8 cellular contexts compared by ENCODE assay signal in the genomic region with DNA sequence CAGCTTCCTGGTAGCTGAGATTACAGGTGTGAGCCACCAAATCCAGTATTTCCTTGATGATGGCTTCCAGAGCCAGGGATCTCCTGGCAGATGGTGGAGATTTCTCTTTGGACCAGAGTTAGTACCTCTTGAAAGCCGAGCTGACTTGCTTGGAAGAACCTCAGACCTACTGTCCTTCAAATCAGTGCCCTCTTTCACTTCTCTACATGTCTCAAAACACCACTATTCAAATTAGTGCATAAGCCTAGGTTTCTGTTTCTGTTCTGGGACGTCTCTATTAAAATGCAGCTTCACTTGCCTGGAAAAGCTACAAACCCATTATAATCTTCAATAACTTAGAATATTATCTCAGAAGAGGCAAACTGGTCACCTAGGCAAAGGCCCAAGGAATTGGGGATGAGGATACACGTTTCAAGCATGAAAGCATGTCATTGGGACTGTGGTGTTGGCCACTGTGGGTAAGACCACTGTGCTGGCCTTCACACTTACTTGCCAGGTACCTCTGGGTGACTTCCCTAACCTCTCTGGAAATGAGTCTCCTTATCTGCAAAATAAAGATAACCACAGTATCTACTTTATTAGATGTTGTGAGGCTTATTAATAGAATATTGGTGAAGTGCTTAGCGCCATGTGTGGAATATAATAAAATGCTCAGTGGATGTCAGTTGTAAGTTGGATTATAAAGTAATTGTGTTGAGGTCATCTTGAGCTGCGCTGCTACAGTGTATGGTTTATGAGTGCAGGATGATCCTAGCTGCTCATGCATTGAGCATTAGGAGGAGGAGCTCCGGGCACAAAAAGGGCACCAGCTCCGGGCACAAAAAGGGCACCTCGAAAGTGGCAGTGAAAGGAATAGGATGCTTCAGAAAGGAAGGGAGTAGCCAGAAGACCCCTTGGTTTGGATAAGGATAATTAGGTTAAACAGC.
A peak's percentile ranks its signal among the peaks of the same experiment; 100 is the strongest.
DNase-seq lines count a peak whose midpoint lies in the region; ATAC-seq and TF ChIP-seq lines count a peak whose summit lies in the region.

No MANE protein-coding gene starts in this region.

- H3K27ac ChIP-seq in foreskin keratinocyte = no peak overlapping the region

- no peaks in the 10 kb centered on the region for H3K27me3 ChIP-seq in foreskin keratinocyte

- peaks cover 5% of the 10 kb centered on the region for H3K4me1 Mint-ChIP-seq in mesothelial cell of epicardium

- no peaks in the 10 kb centered on the region for H3K4me1 ChIP-seq in foreskin keratinocyte

- peaks cover 4% of the 10 kb centered on the region for H3K27me3 Mint-ChIP-seq in mesothelial cell of epicardium (ENCODE audit: low read depth)

- no peak overlapping the region for H3K4me3 Mint-ChIP-seq in mesothelial cell of epicardium

- H3K9me3 Mint-ChIP-seq in mesothelial cell of epicardium = no peaks in the 10 kb centered on the region

- DNase-seq in mesothelial cell of epicardium (ENCODE audit: low spot score in 2 of 2, unreplicated experiment in 2 of 2) = no peak
- no peak for DNase-seq in foreskin keratinocyte
- DNase-seq in HT-29 (ENCODE audit: low spot score) = no peak
- no peak for DNase-seq in GM03348 (ENCODE audit: low spot score)
- no peak for DNase-seq in NCI-H774 (lab: John Stamatoyannopoulos, UW)

- TF ChIP-seq CTCF in mesothelial cell of epicardium (IDR thresholded peaks at IDR 0.05; ENCODE audit: unreplicated experiment) (no peak), foreskin keratinocyte (conservative IDR thresholded peaks at IDR 0.05) (no peak)

- ATAC-seq in GM18498 (IDR thresholded peaks at IDR 0.05; ENCODE audit: unreplicated experiment) (peak; percentile 91), GM21515 (IDR thresholded peaks at IDR 0.05; ENCODE audit: unreplicated experiment) (peak; percentile 93), HG03520 (IDR thresholded peaks at IDR 0.05; ENCODE audit: unreplicated experiment) (peak; percentile 90), foreskin keratinocyte (no peak)

- H3K27ac Mint-ChIP-seq in mesothelial cell of epicardium = peak overlapping the region; percentile 31

- no peaks in the 10 kb centered on the region for H3K36me3 Mint-ChIP-seq in mesothelial cell of epicardium
